ENCODE assay signal across 17 cellular contexts in the genomic region with DNA sequence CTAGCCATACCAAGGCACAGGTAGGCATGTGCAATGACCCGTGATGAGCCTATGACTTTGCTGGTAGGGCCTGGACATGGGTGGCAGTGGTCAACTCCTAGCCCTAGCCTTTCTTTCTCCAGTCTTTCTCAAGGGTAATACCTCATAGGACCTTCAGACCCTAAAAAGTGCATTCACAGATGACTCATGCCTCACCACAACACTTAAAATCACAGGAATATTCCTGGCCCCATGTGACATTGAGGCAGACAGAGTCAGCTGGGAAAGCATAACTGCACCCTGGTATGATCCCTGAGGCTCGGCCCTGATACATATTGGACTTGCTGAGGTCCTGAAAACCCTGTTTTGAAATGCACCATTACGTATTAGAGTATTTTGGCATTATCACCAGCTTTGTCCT.
"Had no signal": no experiment of that assay in that cellular context is flagged by ENCODE, and none has a peak within 500 bp of the region (broad histone marks: within the 10 kb centered on the region; RNA-seq: fewer than 3 reads in every experiment).

No MANE protein-coding gene starts in this region.

- H3K9me3 Mint-ChIP-seq: activated CD4-positive, alpha-beta memory T cell treated with anti-CD3 and anti-CD28 coated beads, Interleukin-2, amount 10 ng/mL, durations not matched to agents 7 days and 5 days; activated naive CD8-positive, alpha-beta T cell treated with anti-CD3 and anti-CD28 coated beads, Interleukin-2, amount 10 ng/mL, durations not matched to agents 7 days and 5 days; mesothelial cell of epicardium; neural progenitor cell; stimulated activated naive CD8-positive, alpha-beta T cell treated with anti-CD3 and anti-CD28 coated beads, Interleukin-15, amount 100 ng/mL, for 72 hours had no signal

- H3K27me3 Mint-ChIP-seq: activated CD4-positive, alpha-beta memory T cell treated with anti-CD3 and anti-CD28 coated beads, Interleukin-2, amount 10 ng/mL, durations not matched to agents 7 days and 5 days had no signal

- H3K9ac ChIP-seq: neural progenitor cell had no signal

- H3K4me3 Mint-ChIP-seq: activated CD4-positive, alpha-beta memory T cell treated with anti-CD3 and anti-CD28 coated beads, Interleukin-2, amount 10 ng/mL, durations not matched to agents 7 days and 5 days; activated naive CD8-positive, alpha-beta T cell treated with anti-CD3 and anti-CD28 coated beads, Interleukin-2, amount 10 ng/mL, durations not matched to agents 7 days and 5 days; mesothelial cell of epicardium; neural progenitor cell; stimulated activated naive CD8-positive, alpha-beta T cell treated with anti-CD3 and anti-CD28 coated beads, Interleukin-15, amount 100 ng/mL, for 72 hours had no signal

- FAIRE-seq: kidney, pancreas had no signal

- H3K27ac Mint-ChIP-seq: activated CD4-positive, alpha-beta memory T cell treated with anti-CD3 and anti-CD28 coated beads, Interleukin-2, amount 10 ng/mL, durations not matched to agents 7 days and 5 days; activated naive CD8-positive, alpha-beta T cell treated with anti-CD3 and anti-CD28 coated beads, Interleukin-2, amount 10 ng/mL, durations not matched to agents 7 days and 5 days; mesothelial cell of epicardium; neural progenitor cell had no signal

- H3K36me3 ChIP-seq: esophagus muscularis mucosa, gastrocnemius medialis, neural progenitor cell, pancreas, upper lobe of right lung had no signal

- H3K9me3 ChIP-seq: esophagus muscularis mucosa, gastrocnemius medialis, pancreas, testis, upper lobe of right lung had no signal

- H2AFZ ChIP-seq: neural progenitor cell had no signal

- H3K27ac ChIP-seq: esophagus muscularis mucosa, gastrocnemius medialis, neural progenitor cell, pancreas, skin epidermis, testis, upper lobe of right lung had no signal

- ATAC-seq: gastrocnemius medialis; pancreas; stimulated activated naive CD8-positive, alpha-beta T cell treated with anti-CD3 and anti-CD28 coated beads, Interleukin-15, amount 100 ng/mL, for 72 hours; upper lobe of right lung had no signal

- H3K27me3 ChIP-seq: esophagus muscularis mucosa, gastrocnemius medialis, neural progenitor cell, pancreas, testis, upper lobe of right lung had no signal

- H3K4me2 ChIP-seq: neural progenitor cell had no signal

- H3K4me3 ChIP-seq: esophagus muscularis mucosa, gastrocnemius medialis, neural progenitor cell, pancreas, skin epidermis, testis, upper lobe of right lung had no signal

- H3K36me3 Mint-ChIP-seq: activated naive CD8-positive, alpha-beta T cell treated with anti-CD3 and anti-CD28 coated beads, Interleukin-2, amount 10 ng/mL, durations not matched to agents 7 days and 5 days; mesothelial cell of epicardium; neural progenitor cell had no signal

- H3K4me1 Mint-ChIP-seq: activated CD4-positive, alpha-beta memory T cell treated with anti-CD3 and anti-CD28 coated beads, Interleukin-2, amount 10 ng/mL, durations not matched to agents 7 days and 5 days; stimulated activated naive CD8-positive, alpha-beta T cell treated with anti-CD3 and anti-CD28 coated beads, Interleukin-15, amount 100 ng/mL, for 72 hours had no signal

- H3K4me1 ChIP-seq: esophagus muscularis mucosa, gastrocnemius medialis, neural progenitor cell, pancreas, testis, upper lobe of right lung had no signal

- DNase-seq: activated CD4-positive, alpha-beta memory T cell treated with anti-CD3 and anti-CD28 coated beads, Interleukin-2, amount 10 ng/mL, durations not matched to agents 7 days and 5 days; activated naive CD8-positive, alpha-beta T cell treated with anti-CD3 and anti-CD28 coated beads, Interleukin-2, amount 10 ng/mL, durations not matched to agents 7 days and 5 days; activated T-cell treated with anti-CD3 and anti-CD28 coated beads, Interleukin-2, amount 50 U/mL, for 48 hours; cerebellar nuclear complex; dermis blood vessel endothelial cell; gastrocnemius medialis; kidney; pancreas; retina; stimulated activated CD4-positive, alpha-beta T cell treated with anti-CD3 and anti-CD28 coated beads, Interleukin-4, amount 100 ng/mL, for 4 hours; stimulated activated naive CD8-positive, alpha-beta T cell treated with anti-CD3 and anti-CD28 coated beads, Interleukin-15, amount 100 ng/mL, for 72 hours; testis; upper lobe of right lung had no signal
